In the genomic region with DNA sequence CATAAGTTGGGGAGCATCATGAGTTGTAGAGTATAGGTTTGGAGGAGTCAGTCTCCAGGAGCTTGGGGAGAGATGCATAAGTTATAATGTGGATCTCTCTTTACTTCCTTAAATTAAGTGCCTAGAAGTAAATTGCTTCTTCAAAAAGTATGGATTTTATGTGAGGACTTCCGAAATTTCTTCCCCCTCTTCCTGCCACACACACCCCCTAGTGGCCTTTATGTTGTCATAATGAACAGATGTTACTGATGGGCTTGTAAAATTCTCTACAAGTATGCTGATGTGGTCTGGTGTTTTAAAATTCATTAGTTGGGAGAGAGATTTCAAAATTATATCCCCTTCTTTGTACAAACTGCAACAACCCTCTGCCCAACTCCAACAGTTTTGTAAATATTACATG, we compare ENCODE assay signal across 8 cellular contexts. TPM values are rescaled to one million over a fixed set of nuclear protein-coding genes. Genes with fewer than 3 reads are reported as not detected.
A peak's percentile ranks its signal among the peaks of the same experiment; 100 is the strongest.
DNase-seq lines count a peak whose midpoint lies in the region; ATAC-seq and TF ChIP-seq lines count a peak whose summit lies in the region.

No MANE protein-coding gene starts in this region.

- peaks cover 21 to 24% of the 10 kb centered on the region in 2 donors for H3K27me3 Mint-ChIP-seq in natural killer cell (ENCODE audit: low read depth in 2 of 2)
- H3K27me3 Mint-ChIP-seq in natural killer cell treated with Interleukin-12 subunit alpha and Interleukin-12 subunit beta and Interleukin-15 and Interleukin-18, amount 100 ng/mL, for 72 hours = peaks cover 0 to 14% of the 10 kb centered on the region in 2 donors
- H3K27me3 Mint-ChIP-seq in stimulated activated memory B cell treated with anti-CD40 and anti-IgM and Interleukin-4, amounts not matched to agents 10 μg/mL and 1 μg/mL and 100 μg/mL, for 72 hours = no peaks in the 10 kb centered on the region
- peaks cover 5% of the 10 kb centered on the region for H3K27me3 Mint-ChIP-seq in activated naive CD4-positive, alpha-beta T cell treated with anti-CD3 and anti-CD28 coated beads, Interleukin-2, amount 10 ng/mL, durations not matched to agents 7 days and 5 days

- H3K9me3 Mint-ChIP-seq in natural killer cell = no peaks in the 10 kb centered on the region
- H3K9me3 Mint-ChIP-seq in natural killer cell treated with Interleukin-12 subunit alpha and Interleukin-12 subunit beta and Interleukin-15 and Interleukin-18, amount 100 ng/mL, for 72 hours = no peaks in the 10 kb centered on the region
- no peaks in the 10 kb centered on the region for H3K9me3 Mint-ChIP-seq in stimulated activated memory B cell treated with anti-CD40 and anti-IgM and Interleukin-4, amounts not matched to agents 10 μg/mL and 1 μg/mL and 100 μg/mL, for 72 hours
- no peaks in the 10 kb centered on the region for H3K9me3 Mint-ChIP-seq in activated naive CD4-positive, alpha-beta T cell treated with anti-CD3 and anti-CD28 coated beads, Interleukin-2, amount 10 ng/mL, durations not matched to agents 7 days and 5 days

- H3K4me3 Mint-ChIP-seq in natural killer cell = peak overlapping the region; percentile 42
- no peak overlapping the region for H3K4me3 Mint-ChIP-seq in natural killer cell treated with Interleukin-12 subunit alpha and Interleukin-12 subunit beta and Interleukin-15 and Interleukin-18, amount 100 ng/mL, for 72 hours
- no peak overlapping the region for H3K4me3 Mint-ChIP-seq in stimulated activated memory B cell treated with anti-CD40 and anti-IgM and Interleukin-4, amounts not matched to agents 10 μg/mL and 1 μg/mL and 100 μg/mL, for 72 hours
- H3K4me3 Mint-ChIP-seq in activated naive CD4-positive, alpha-beta T cell treated with anti-CD3 and anti-CD28 coated beads, Interleukin-2, amount 10 ng/mL, durations not matched to agents 7 days and 5 days = no peak overlapping the region

- peaks cover 21 to 26% of the 10 kb centered on the region in 2 donors for H3K4me1 Mint-ChIP-seq in natural killer cell
- H3K4me1 Mint-ChIP-seq in natural killer cell treated with Interleukin-12 subunit alpha and Interleukin-12 subunit beta and Interleukin-15 and Interleukin-18, amount 100 ng/mL, for 72 hours (ENCODE audit: low read depth in 2 of 2) = peaks cover 16 to 23% of the 10 kb centered on the region in 2 donors
- peaks cover 24% of the 10 kb centered on the region for H3K4me1 Mint-ChIP-seq in stimulated activated memory B cell treated with anti-CD40 and anti-IgM and Interleukin-4, amounts not matched to agents 10 μg/mL and 1 μg/mL and 100 μg/mL, for 72 hours
- peaks cover 38% of the 10 kb centered on the region for H3K4me1 Mint-ChIP-seq in activated naive CD4-positive, alpha-beta T cell treated with anti-CD3 and anti-CD28 coated beads, Interleukin-2, amount 10 ng/mL, durations not matched to agents 7 days and 5 days

- H3K27ac Mint-ChIP-seq in natural killer cell = no peak overlapping the region
- H3K27ac Mint-ChIP-seq in natural killer cell treated with Interleukin-12 subunit alpha and Interleukin-12 subunit beta and Interleukin-15 and Interleukin-18, amount 100 ng/mL, for 72 hours = no peak overlapping the region
- H3K27ac Mint-ChIP-seq in stimulated activated memory B cell treated with anti-CD40 and anti-IgM and Interleukin-4, amounts not matched to agents 10 μg/mL and 1 μg/mL and 100 μg/mL, for 72 hours = no peak overlapping the region
- no peak overlapping the region for H3K27ac Mint-ChIP-seq in activated naive CD4-positive, alpha-beta T cell treated with anti-CD3 and anti-CD28 coated beads, Interleukin-2, amount 10 ng/mL, durations not matched to agents 7 days and 5 days

- no peak overlapping the region for H3K4me3 ChIP-seq in fibroblast of the aortic adventitia (ENCODE audit: low read depth, low read length)

- DNase-seq in natural killer cell (no peak), RPMI7951 (ENCODE audit: low read depth) (peak; percentile 49), fibroblast of the aortic adventitia (ENCODE audit: low read depth) (peak; percentile 61), hypothalamus (lab: John Stamatoyannopoulos, UW) (no peak)
- no peak for DNase-seq in natural killer cell treated with Interleukin-12 subunit alpha and Interleukin-12 subunit beta and Interleukin-15 and Interleukin-18, amount 100 ng/mL, for 72 hours (ENCODE audit: low spot score)
- DNase-seq in activated naive CD4-positive, alpha-beta T cell treated with anti-CD3 and anti-CD28 coated beads, Interleukin-2, amount 10 ng/mL, durations not matched to agents 7 days and 5 days = no peak
- DNase-seq in stimulated activated CD4-positive, alpha-beta T cell treated with anti-CD3 and anti-CD28 coated beads, Interleukin-2, amount 100 ng/mL, for 24 hours = no peak

- CTCF ChIA-PET in activated naive CD4-positive, alpha-beta T cell treated with anti-CD3 and anti-CD28 coated beads, Interleukin-2, amount 10 ng/mL, durations not matched to agents 7 days and 5 days (lab: Charles Lee) = interaction anchor here (0.6 kb wide), 1 partner anchor 360 kb away, joined by 3 read pairs; no protein-coding TSS in a partner anchor

- TF ChIP-seq CTCF in natural killer cell (IDR thresholded peaks at IDR 0.05) (peak; percentile 12), fibroblast of the aortic adventitia (IDR thresholded peaks at IDR 0.05; ENCODE audit: insufficient read depth, low read length) (peak; percentile 65)

- no peak for ATAC-seq in natural killer cell
- no peak for ATAC-seq in natural killer cell treated with Interleukin-12 subunit alpha and Interleukin-12 subunit beta and Interleukin-15 and Interleukin-18, amount 100 ng/mL, for 72 hours
- ATAC-seq in stimulated activated memory B cell treated with anti-CD40 and anti-IgM and Interleukin-4, amounts not matched to agents 10 μg/mL and 1 μg/mL and 100 μg/mL, for 72 hours = no peak

- intact Hi-C loops in natural killer cell (cut with micrococcal nuclease) = no loop called here

- no peaks in the 10 kb centered on the region for H3K36me3 Mint-ChIP-seq in natural killer cell
- no peaks in the 10 kb centered on the region for H3K36me3 Mint-ChIP-seq in natural killer cell treated with Interleukin-12 subunit alpha and Interleukin-12 subunit beta and Interleukin-15 and Interleukin-18, amount 100 ng/mL, for 72 hours
- H3K36me3 Mint-ChIP-seq in stimulated activated memory B cell treated with anti-CD40 and anti-IgM and Interleukin-4, amounts not matched to agents 10 μg/mL and 1 μg/mL and 100 μg/mL, for 72 hours = no peaks in the 10 kb centered on the region
- H3K36me3 Mint-ChIP-seq in activated naive CD4-positive, alpha-beta T cell treated with anti-CD3 and anti-CD28 coated beads, Interleukin-2, amount 10 ng/mL, durations not matched to agents 7 days and 5 days = peaks cover 7% of the 10 kb centered on the region

RNA-seq across cellular contexts. Expression of a gene that starts 2.3 kb away (rescaled TPM):
- total RNA-seq in natural killer cell (10 to 100 TPM; 50.2 to 57.5 (median 51.9) TPM), fibroblast of the aortic adventitia (ENCODE audit: low replicate concordance) (18.8 and 27.5 TPM in 2 replicates)
- total RNA-seq in natural killer cell treated with Interleukin-12 subunit alpha and Interleukin-12 subunit beta and Interleukin-15 and Interleukin-18, amount 100 ng/mL, for 72 hours = 10 to 100 TPM; 38.9 to 53.7 TPM
- total RNA-seq in RPMI7951 (2014; rRNA removed; shearing (Covaris generic)) = 23.2 and 26.3 TPM in 2 replicates

Comparison
In these comparisons a context has a peak if more than half of its experiments do, and no peak if none do; other contexts are left out.
1. DNase-seq: peak in RPMI7951 (single experiment) and fibroblast of the aortic adventitia (single experiment); none in natural killer cell (single experiment), natural killer cell treated with Interleukin-12 subunit alpha and Interleukin-12 subunit beta and Interleukin-15 and Interleukin-18, amount 100 ng/mL, for 72 hours (single experiment), hypothalamus (0 of 51), activated naive CD4-positive, alpha-beta T cell treated with anti-CD3 and anti-CD28 coated beads, Interleukin-2, amount 10 ng/mL, durations not matched to agents 7 days and 5 days (single experiment) and stimulated activated CD4-positive, alpha-beta T cell treated with anti-CD3 and anti-CD28 coated beads, Interleukin-2, amount 100 ng/mL, for 24 hours (0 of 2).